Comparison of ENCODE assay signal across 31 cellular contexts in the genomic region with DNA sequence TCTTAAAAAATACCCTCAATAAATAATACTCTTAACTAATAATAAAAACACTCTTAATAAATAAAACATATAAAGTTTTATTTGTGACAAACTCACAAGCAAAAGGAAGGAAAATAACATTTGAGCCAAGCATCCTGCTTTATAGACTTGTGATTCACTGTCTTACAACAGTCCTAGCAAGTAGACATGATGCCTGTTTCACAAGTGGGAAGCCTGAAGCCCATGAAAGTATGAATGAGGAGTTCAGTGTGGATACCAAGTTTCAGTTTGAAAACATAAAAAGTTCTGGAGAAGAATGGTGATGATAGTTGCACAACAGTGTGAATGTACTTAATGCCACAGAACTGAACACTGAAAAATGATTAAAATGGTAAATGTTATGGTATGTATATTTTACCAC. TPM values are rescaled to one million over a fixed set of nuclear protein-coding genes. Genes with fewer than 3 reads are reported as not detected.
DNase-seq lines count a peak whose midpoint lies in the region; ATAC-seq and TF ChIP-seq lines count a peak whose summit lies in the region.
"Had no signal": no experiment of that assay in that cellular context is flagged by ENCODE, and none has a peak within 500 bp of the region (broad histone marks: within the 10 kb centered on the region; RNA-seq: fewer than 3 reads in every experiment).

No MANE protein-coding gene starts in this region.

- H3K79me2 ChIP-seq in H9 (ENCODE audit: insufficient read depth, low read length), result no peaks in the 10 kb centered on the region

- peaks cover 28 to 37% of the 10 kb centered on the region in 2 experiments for H3K4me1 Mint-ChIP-seq in H9
- peaks cover 9% of the 10 kb centered on the region for H3K4me1 Mint-ChIP-seq in activated T-cell treated with anti-CD3 and anti-CD28 coated beads, Interleukin-2, amount 50 U/mL, for 72 hours (ENCODE audit: low read depth)
- H3K4me1 Mint-ChIP-seq: CD14-positive monocyte, naive B cell had no signal

- H3T11ph ChIP-seq in H9 (ENCODE audit: low read length), result no peak overlapping the region

- peak overlapping the region in 2 of 3 experiments; percentile 29 to 45; a peak in 3 of 7 replicates for H3K27ac Mint-ChIP-seq in H9
- no peak overlapping the region for H3K27ac Mint-ChIP-seq in activated T-cell treated with anti-CD3 and anti-CD28 coated beads, Interleukin-2, amount 50 U/mL, for 72 hours
- H3K27ac Mint-ChIP-seq: activated CD4-positive, alpha-beta T cell treated with anti-CD3 and anti-CD28 coated beads for 36 hours; CD14-positive monocyte; naive B cell; type B pancreatic cell had no signal

- H3K27me3 ChIP-seq in H9 (ENCODE audit: insufficient read depth, low read length) (no peaks in the 10 kb centered on the region), heart right ventricle (no peaks in the 10 kb centered on the region)
- H3K27me3 ChIP-seq: ascending aorta, esophagus muscularis mucosa, stomach had no signal

- no peaks in the 10 kb centered on the region for H3K9me3 Mint-ChIP-seq in H9
- no peaks in the 10 kb centered on the region for H3K9me3 Mint-ChIP-seq in activated T-cell treated with anti-CD3 and anti-CD28 coated beads, Interleukin-2, amount 50 U/mL, for 72 hours
- H3K9me3 Mint-ChIP-seq: CD14-positive monocyte, naive B cell, type B pancreatic cell had no signal

- no peak overlapping the region for H3K4ac ChIP-seq in H9 (ENCODE audit: low read depth, low read length)

- no peak overlapping the region for H2BK5ac ChIP-seq in H9 (ENCODE audit: insufficient read length, low read length)

- no peak overlapping the region for H3K4me3 ChIP-seq in AG09309 (ENCODE audit: control insufficient read depth, low read depth, low read length)
- H3K4me3 ChIP-seq in choroid plexus epithelial cell (ENCODE audit: low read depth, low read length), result no peak overlapping the region
- H3K4me3 ChIP-seq in heart right ventricle, result no peak overlapping the region
- H3K4me3 ChIP-seq: A549, ascending aorta, esophagus muscularis mucosa, stomach had no signal

- no peak overlapping the region for H4K5ac ChIP-seq in H9 (ENCODE audit: insufficient read length, low read depth, low read length)

- no peaks in the 10 kb centered on the region for H4K20me1 ChIP-seq in H9 (ENCODE audit: control insufficient read depth, insufficient read depth, insufficient read length)

- TF ChIP-seq CTCF in AG09309 (IDR thresholded peaks at IDR 0.05; ENCODE audit: control insufficient read depth, insufficient read depth, low read depth, low read length, missing control alignments) (no peak), H9 (conservative IDR thresholded peaks at IDR 0.05) (no peak), choroid plexus epithelial cell (conservative IDR thresholded peaks at IDR 0.05; ENCODE audit: low read depth, low read length) (no peak), heart right ventricle (IDR thresholded peaks at IDR 0.05) (no peak)

- no peak overlapping the region for H4K91ac ChIP-seq in H9 (ENCODE audit: insufficient read length, low read depth, low read length)

- H4K8ac ChIP-seq in H9 (replicated peaks; ENCODE audit: insufficient read length, low read depth, low read length), result no peak overlapping the region

- H3K36me3 Mint-ChIP-seq in H9 (ENCODE audit: insufficient read depth in 1 of 3, low read depth in 3 of 3), result peaks cover 4 to 23% (median 16%) of the 10 kb centered on the region in 3 experiments; a peak in 6 of 7 replicates
- peaks cover 0 to 10% of the 10 kb centered on the region in 2 donors for H3K36me3 Mint-ChIP-seq in activated T-cell treated with anti-CD3 and anti-CD28 coated beads, Interleukin-2, amount 50 U/mL, for 72 hours (ENCODE audit: insufficient read depth in 2 of 2)
- H3K36me3 Mint-ChIP-seq: CD14-positive monocyte had no signal

- H3K9me3 ChIP-seq in H9 (ENCODE audit: control insufficient read depth, low read depth, low read length), result no peaks in the 10 kb centered on the region
- no peaks in the 10 kb centered on the region for H3K9me3 ChIP-seq in heart right ventricle
- H3K9me3 ChIP-seq: A549, ascending aorta, esophagus muscularis mucosa, stomach had no signal

- no peak overlapping the region for H3K18ac ChIP-seq in H9 (ENCODE audit: insufficient read length, low read depth, low read length)

- no peak overlapping the region for H3K23ac ChIP-seq in H9 (ENCODE audit: insufficient read length, low read depth, low read length)

- H2BK15ac ChIP-seq in H9 (ENCODE audit: low read depth, low read length), result no peak overlapping the region

- H3K4me2 ChIP-seq in H9 (ENCODE audit: insufficient read depth, insufficient read length, low read length), result no peak overlapping the region
- H3K4me2 ChIP-seq: A549 had no signal

- no peak overlapping the region for H3K14ac ChIP-seq in H9 (ENCODE audit: insufficient read depth, low read length)

- no peaks in the 10 kb centered on the region for H3K23me2 ChIP-seq in H9 (ENCODE audit: insufficient read length, low read depth, low read length, poor library complexity, severe bottlenecking)

- peak; percentile 81 for DNase-seq in AG09309 (ENCODE audit: low read depth)
- DNase-seq in H9, result no peak
- DNase-seq in choroid plexus epithelial cell (ENCODE audit: low read depth), result peak; percentile 59
- DNase-seq in iris pigment epithelial cell (ENCODE audit: low read depth), result peak; percentile 84
- DNase-seq in heart right ventricle, result no peak
- no peak for DNase-seq in HCEC 1CT
- no peak for DNase-seq in activated T-cell treated with anti-CD3 and anti-CD28 coated beads for 4 hours
- no peak for DNase-seq in activated T-cell treated with anti-CD3 and anti-CD28 coated beads, Interleukin-2, amount 50 U/mL, for 72 hours
- DNase-seq: activated CD4-positive, alpha-beta T cell treated with anti-CD3 and anti-CD28 coated beads for 36 hours; activated naive CD4-positive, alpha-beta T cell treated with anti-CD3 and anti-CD28 coated beads, Interleukin-2, amount 50 U/mL, for 16 hours; activated T-cell treated with anti-CD3 and anti-CD28 coated beads, Interleukin-2, amount 50 U/mL, for 48 hours; cerebellar nuclear complex; DMS 273 treated with DMSO at 0.1 percent for 48 hours; effector CD8-positive, alpha-beta T cell; Karpas-422; mesendoderm; MV-4-11; naive B cell; NCI-H1694; NCI-H226; occipital lobe; OCI-M1; retina; SHP77; stomach; T-helper 1 cell had no signal

- no peaks in the 10 kb centered on the region for H3K27me3 Mint-ChIP-seq in H9 (ENCODE audit: low read depth)
- no peaks in the 10 kb centered on the region for H3K27me3 Mint-ChIP-seq in activated T-cell treated with anti-CD3 and anti-CD28 coated beads, Interleukin-2, amount 50 U/mL, for 72 hours (ENCODE audit: low read depth)
- H3K27me3 Mint-ChIP-seq: activated CD4-positive, alpha-beta T cell treated with anti-CD3 and anti-CD28 coated beads for 36 hours; naive B cell; type B pancreatic cell had no signal

- H2BK12ac ChIP-seq in H9 (ENCODE audit: insufficient read length, low read depth, low read length), result no peak overlapping the region

- H2AK5ac ChIP-seq in H9 (ENCODE audit: insufficient read length, low read length), result no peak overlapping the region

- peaks cover 3% of the 10 kb centered on the region; the same call in 1 of the 2 replicates for H3K4me1 ChIP-seq in H9 (ENCODE audit: insufficient read depth, low read length)
- H3K4me1 ChIP-seq in heart right ventricle, result peaks cover 0 to 7% (median 0%) of the 10 kb centered on the region in 9 donors
- H3K4me1 ChIP-seq: stomach had no signal

- H3K56ac ChIP-seq in H9 (ENCODE audit: insufficient read length, low read depth, low read length), result no peak overlapping the region

- H3K79me1 ChIP-seq in H9 (ENCODE audit: insufficient read depth, low read depth, low read length, poor library complexity, severe bottlenecking), result no peaks in the 10 kb centered on the region

- no peak overlapping the region for H2BK20ac ChIP-seq in H9 (ENCODE audit: low read depth, low read length, poor library complexity, severe bottlenecking)

- H2AFZ ChIP-seq in H9 (ENCODE audit: low read length), result no peak overlapping the region

- ATAC-seq in heart right ventricle, result no peak
- ATAC-seq in activated T-cell treated with anti-CD3 and anti-CD28 coated beads, Interleukin-2, amount 50 U/mL, for 72 hours (replicated peaks in 1 of 2), result no peak
- ATAC-seq: A549; activated CD4-positive, alpha-beta T cell treated with anti-CD3 and anti-CD28 coated beads for 36 hours had no signal

- H3K4me3 Mint-ChIP-seq in H9, result no peak overlapping the region
- H3K4me3 Mint-ChIP-seq in activated T-cell treated with anti-CD3 and anti-CD28 coated beads, Interleukin-2, amount 50 U/mL, for 72 hours, result no peak overlapping the region
- H3K4me3 Mint-ChIP-seq: activated CD4-positive, alpha-beta T cell treated with anti-CD3 and anti-CD28 coated beads for 36 hours; CD14-positive monocyte; naive B cell; type B pancreatic cell had no signal

- H3K27ac ChIP-seq in H9 (ENCODE audit: insufficient read length, low read depth, low read length) (no peak overlapping the region), heart right ventricle (no peak overlapping the region)
- H3K27ac ChIP-seq: A549, ascending aorta, esophagus muscularis mucosa, stomach had no signal

- H3K36me3 ChIP-seq in heart right ventricle, result peaks cover 0 to 66% (median 13%) of the 10 kb centered on the region in 9 donors

- intact Hi-C loops in heart right ventricle (cut with DNase I), result loop anchor here in 1 of 10 donors (10.0 kb wide), 1 partner anchor 204 kb away; no protein-coding TSS in a partner anchor

- H3K9ac ChIP-seq in H9 (ENCODE audit: extremely low read depth, insufficient read length, low read length), result no peak overlapping the region

- no peak overlapping the region for H2BK120ac ChIP-seq in H9 (ENCODE audit: low read depth, low read length, poor library complexity, severe bottlenecking)

RNA-seq across cellular contexts. Expression of gene HABP4, which starts 10.9 kb away (rescaled TPM):
- 6.8 and 7.5 TPM in 2 replicates for total RNA-seq in H9 (2021)
- total RNA-seq in heart right ventricle, result 10 to 100 TPM; 20.8 to 30.4 (median 25.9) TPM
- polyA plus RNA-seq in heart right ventricle, result 10 to 100 TPM; 21.2 to 25.1 TPM
- 10 to 100 TPM; 13.4 to 17.5 TPM for total RNA-seq in activated T-cell treated with anti-CD3 and anti-CD28 coated beads, Interleukin-2, amount 50 U/mL, for 72 hours

RNA-seq across cellular contexts. Expression of gene ZNF367, which starts 42.7 kb away (rescaled TPM):
- 9.3 and 10.1 TPM in 2 replicates for total RNA-seq in H9 (2021)
- 1 to 10 TPM; 2.4 to 6.4 (median 4.0) TPM for total RNA-seq in heart right ventricle
- polyA plus RNA-seq in heart right ventricle, result 1 to 10 TPM; 1.2 to 2.9 TPM
- total RNA-seq in activated T-cell treated with anti-CD3 and anti-CD28 coated beads, Interleukin-2, amount 50 U/mL, for 72 hours, result 10 to 100 TPM; 22.6 to 24.7 TPM

Comparison
In these comparisons a context has a peak if more than half of its experiments do, and no peak if none do; other contexts are left out.
1. DNase-seq: peak in AG09309 (single experiment), choroid plexus epithelial cell (single experiment) and iris pigment epithelial cell (single experiment); none in H9 (single experiment), heart right ventricle (0 of 2), HCEC 1CT (single experiment), activated T-cell treated with anti-CD3 and anti-CD28 coated beads for 4 hours (single experiment) and activated T-cell treated with anti-CD3 and anti-CD28 coated beads, Interleukin-2, amount 50 U/mL, for 72 hours (0 of 2).